ENCODE assay signal across 13 cellular contexts in genomic region chr6:165899592-165899991, GRCh38.
A peak's percentile ranks its signal among the peaks of the same experiment; 100 is the strongest.
DNase-seq lines count a peak whose midpoint lies in the region; TF ChIP-seq lines count a peak whose summit lies in the region.
"Had no signal": no experiment of that assay in that cellular context is flagged by ENCODE, and none has a peak within 500 bp of the region (broad histone marks: within the 10 kb centered on the region; RNA-seq: fewer than 3 reads in every experiment).

No MANE protein-coding gene starts in this region.

- DNase-seq in G401 (ENCODE audit: low spot score) (peak; percentile 41), neural crest cell (ENCODE audit: low read depth, low spot score) (no peak), superior temporal gyrus (ENCODE audit: extremely low spot score) (peak; percentile 61), RWPE1 (ENCODE audit: low spot score) (no peak), uterus (no peak), cerebellum (ENCODE audit: low spot score) (no peak)
- DNase-seq: 8988T; AML-193; CD4-positive, CD25-positive, alpha-beta regulatory T cell; DMS53 had no signal

- no peaks in the 10 kb centered on the region for H3K9me3 ChIP-seq in uterus
- H3K9me3 ChIP-seq: BLaER1 treated with 17β-estradiol and CSF1 and Interleukin-3, amounts not matched to agents 10 nM and 100 nM; HAP-1 had no signal

- TF ChIP-seq CTCF in neural crest cell (conservative IDR thresholded peaks at IDR 0.05): no peak
- TF ChIP-seq CTCF in RWPE1 (conservative IDR thresholded peaks at IDR 0.05; ENCODE audit: low read depth): no peak
- no peak for TF ChIP-seq CTCF in uterus (IDR thresholded peaks at IDR 0.05)

- peak overlapping the region; percentile 67 for H3K27ac Mint-ChIP-seq in neural crest cell (ENCODE audit: unreplicated experiment)
- H3K27ac Mint-ChIP-seq: CD4-positive, CD25-positive, alpha-beta regulatory T cell had no signal

- no peak overlapping the region for H3K4me3 ChIP-seq in uterus
- H3K4me3 ChIP-seq: BLaER1 treated with 17β-estradiol and CSF1 and Interleukin-3, amounts not matched to agents 10 nM and 100 nM; HAP-1 had no signal

- H3K36me3 Mint-ChIP-seq in neural crest cell (ENCODE audit: low read depth): no peaks in the 10 kb centered on the region
- H3K36me3 Mint-ChIP-seq: CD4-positive, CD25-positive, alpha-beta regulatory T cell had no signal

- H3K4me1 Mint-ChIP-seq in neural crest cell: peaks cover 4% of the 10 kb centered on the region
- H3K4me1 Mint-ChIP-seq: CD4-positive, CD25-positive, alpha-beta regulatory T cell had no signal

- no peaks in the 10 kb centered on the region for H3K4me1 ChIP-seq in uterus
- H3K4me1 ChIP-seq: HAP-1 had no signal

- CTCF ChIA-PET in RWPE1 (lab: Yijun Ruan, JAX): no interaction called here

- intact Hi-C loops in uterus (cut with DNase I; ENCODE audit: low total_unique reads): no loop called here

- no peaks in the 10 kb centered on the region for H3K27me3 ChIP-seq in uterus
- H3K27me3 ChIP-seq: BLaER1 treated with 17β-estradiol and CSF1 and Interleukin-3, amounts not matched to agents 10 nM and 100 nM had no signal

- H3K36me3 ChIP-seq in uterus: no peaks in the 10 kb centered on the region
- H3K36me3 ChIP-seq: BLaER1 treated with 17β-estradiol and CSF1 and Interleukin-3, amounts not matched to agents 10 nM and 100 nM; HAP-1 had no signal

- peaks cover 2% of the 10 kb centered on the region for H3K27me3 Mint-ChIP-seq in neural crest cell (ENCODE audit: low read depth)

- peaks cover 3% of the 10 kb centered on the region for H3K9me3 Mint-ChIP-seq in neural crest cell

- in situ Hi-C loops in G401 (cut with HindIII; ENCODE audit: low sequenced_read_pairs): no loop called here

- H3K4me3 Mint-ChIP-seq in neural crest cell: no peak overlapping the region
- H3K4me3 Mint-ChIP-seq: CD4-positive, CD25-positive, alpha-beta regulatory T cell had no signal

- TF ChIP-seq POLR2A in uterus (IDR thresholded peaks at IDR 0.05): no peak

- POLR2A ChIA-PET in RWPE1 (lab: Yijun Ruan, JAX; ENCODE audit: low non-redundant PET): no interaction called here

- H3K27ac ChIP-seq in cingulate gyrus (ENCODE audit: low read depth, low read length) (peak overlapping the region; percentile 32), RWPE1 (no peak overlapping the region), uterus (no peak overlapping the region)
- H3K27ac ChIP-seq: BLaER1 treated with 17β-estradiol and CSF1 and Interleukin-3, amounts not matched to agents 10 nM and 100 nM had no signal

Comparison
In these comparisons a context has a peak if more than half of its experiments do, and no peak if none do; other contexts are left out.
1. DNase-seq: peak in G401 (single experiment) and superior temporal gyrus (single experiment); none in neural crest cell (single experiment), RWPE1 (single experiment), uterus (0 of 2) and cerebellum (single experiment).